In genomic region chr1:93817819-93818569, GRCh38 we compare ENCODE assay signal across 11 cellular contexts.
DNase-seq lines count a peak whose midpoint lies in the region; FAIRE-seq and TF ChIP-seq lines count a peak whose summit lies in the region.
"Had no signal": no experiment of that assay in that cellular context is flagged by ENCODE, and none has a peak within 500 bp of the region (broad histone marks: within the 10 kb centered on the region; RNA-seq: fewer than 3 reads in every experiment).

No MANE protein-coding gene starts in this region.

- H3K79me2 ChIP-seq in keratinocyte (ENCODE audit: control insufficient read depth, insufficient read depth, low read length), result peaks cover 5% of the 10 kb centered on the region

- H3K4me3 ChIP-seq in keratinocyte (ENCODE audit: control insufficient read depth in 2 of 3, extremely low read depth in 1 of 3, insufficient read depth in 2 of 3, low read depth in 1 of 3, low read length in 3 of 3), result no peak overlapping the region

- peaks cover 22% of the 10 kb centered on the region for H3K4me1 Mint-ChIP-seq in activated naive CD4-positive, alpha-beta T cell treated with anti-CD3 and anti-CD28 coated beads for 36 hours (ENCODE audit: low read depth)
- H3K4me1 Mint-ChIP-seq in type B pancreatic cell (ENCODE audit: unreplicated experiment), result peaks cover 59% of the 10 kb centered on the region

- H3K36me3 Mint-ChIP-seq in activated naive CD4-positive, alpha-beta T cell treated with anti-CD3 and anti-CD28 coated beads for 36 hours (ENCODE audit: low read depth), result no peaks in the 10 kb centered on the region
- H3K36me3 Mint-ChIP-seq in type B pancreatic cell, result no peaks in the 10 kb centered on the region

- H3K4me1 ChIP-seq in keratinocyte (ENCODE audit: control insufficient read depth, extremely low read depth, insufficient read depth, low read length), result peaks cover 78% of the 10 kb centered on the region

- no peaks in the 10 kb centered on the region for H3K36me3 ChIP-seq in keratinocyte (ENCODE audit: control insufficient read depth in 2 of 2, extremely low read depth in 1 of 2, insufficient read depth in 2 of 2, low read length in 2 of 2)

- H3K9me3 ChIP-seq in keratinocyte (ENCODE audit: control insufficient read depth, low read depth, low read length), result no peaks in the 10 kb centered on the region

- H3K27ac ChIP-seq in keratinocyte (ENCODE audit: control insufficient read depth, insufficient read depth, low read length), result peak overlapping the region; percentile 35

- no peak overlapping the region for H3K27ac Mint-ChIP-seq in activated naive CD4-positive, alpha-beta T cell treated with anti-CD3 and anti-CD28 coated beads for 36 hours
- H3K27ac Mint-ChIP-seq in type B pancreatic cell, result peak overlapping the region; percentile 67

- dilution Hi-C loops in keratinocyte (cut with MboI; ENCODE audit: extremely low pct_ligation_motif_present, low sequenced_read_pairs), result no loop called here

- TF ChIP-seq CTCF in keratinocyte (optimal IDR thresholded peaks at IDR 0.05 in 1 of 3, IDR thresholded peaks at IDR 0.05 in 1 of 3, conservative IDR thresholded peaks at IDR 0.05 in 1 of 3; ENCODE audit: extremely low read depth in 1 of 3, insufficient read depth in 2 of 3, low read length in 3 of 3) (no peak), type B pancreatic cell (conservative IDR thresholded peaks at IDR 0.05) (no peak)

- no peak overlapping the region for H3K4me3 Mint-ChIP-seq in activated naive CD4-positive, alpha-beta T cell treated with anti-CD3 and anti-CD28 coated beads for 36 hours
- peak overlapping the region; percentile 44 for H3K4me3 Mint-ChIP-seq in type B pancreatic cell

- intact Hi-C loops in activated naive CD4-positive, alpha-beta T cell treated with anti-CD3 and anti-CD28 coated beads for 36 hours (cut with micrococcal nuclease), result no loop called here

- H3K9ac ChIP-seq in keratinocyte (ENCODE audit: control insufficient read depth, extremely low read depth, insufficient read depth, low read length), result no peak overlapping the region

- H3K9me1 ChIP-seq in keratinocyte (ENCODE audit: control insufficient read depth, extremely low read depth, insufficient read depth, low read length), result no peaks in the 10 kb centered on the region

- peak; percentile 33 for DNase-seq in activated naive CD4-positive, alpha-beta T cell treated with anti-CD3 and anti-CD28 coated beads for 36 hours
- no peak for DNase-seq in activated naive CD4-positive, alpha-beta T cell treated with anti-CD3 and anti-CD28 coated beads, Interleukin-2, amount 50 U/mL, for 16 hours
- peak; percentile 61 for DNase-seq in activated CD8-positive, alpha-beta memory T cell treated with anti-CD3 and anti-CD28 coated beads for 24 hours
- peak; percentile 63 for DNase-seq in keratinocyte (ENCODE audit: low read depth, low spot score)
- DNase-seq in type B pancreatic cell (ENCODE audit: extremely low spot score, unreplicated experiment), result no peak
- no peak for DNase-seq in germinal center (ENCODE audit: low spot score)
- no peak for DNase-seq in NK-92 treated with Interleukin-12 subunit alpha and Interleukin-12 subunit beta, amount 100 ng/mL, for 24 hours (lab: John Stamatoyannopoulos, UW)
- no peak for DNase-seq in frontal cortex (ENCODE audit: low spot score in 2 of 2)

- H4K20me1 ChIP-seq in keratinocyte (ENCODE audit: control insufficient read depth, extremely low read depth, insufficient read depth, low read length), result no peaks in the 10 kb centered on the region

- CTCF ChIA-PET in activated naive CD4-positive, alpha-beta T cell treated with anti-CD3 and anti-CD28 coated beads for 36 hours (lab: Charles Lee), result interaction anchor here (0.8 to 7.6 kb wide), 4 partner anchors 26 to 513 kb away, joined by 3 to 188 read pairs (median 4); no protein-coding TSS in a partner anchor

- peak overlapping the region; percentile 5 for H3K4me2 ChIP-seq in keratinocyte (ENCODE audit: control insufficient read depth, extremely low read depth, insufficient read depth, low read depth, low read length)

- no peaks in the 10 kb centered on the region for H3K9me3 Mint-ChIP-seq in activated naive CD4-positive, alpha-beta T cell treated with anti-CD3 and anti-CD28 coated beads for 36 hours
- no peaks in the 10 kb centered on the region for H3K9me3 Mint-ChIP-seq in type B pancreatic cell
- H3K9me3 Mint-ChIP-seq: IgD-negative memory B cell had no signal

- no peaks in the 10 kb centered on the region for H3K27me3 ChIP-seq in keratinocyte (ENCODE audit: control insufficient read depth, extremely low read depth, insufficient read depth, low read length)

- FAIRE-seq in keratinocyte (lab: Jason Lieb, UNC), result peak; percentile 83
- no peak for FAIRE-seq in frontal cortex (lab: Jason Lieb, UNC)
- FAIRE-seq: endometrium, TTC549 had no signal

- H3K27me3 Mint-ChIP-seq in activated naive CD4-positive, alpha-beta T cell treated with anti-CD3 and anti-CD28 coated beads for 36 hours (ENCODE audit: low read depth), result no peaks in the 10 kb centered on the region
- no peaks in the 10 kb centered on the region for H3K27me3 Mint-ChIP-seq in type B pancreatic cell
- H3K27me3 Mint-ChIP-seq: IgD-negative memory B cell had no signal

- no peak overlapping the region for H2AFZ ChIP-seq in keratinocyte (ENCODE audit: control insufficient read depth, low read length)

Comparison
In these comparisons a context has a peak if more than half of its experiments do, and no peak if none do; other contexts are left out.
1. DNase-seq: peak in activated naive CD4-positive, alpha-beta T cell treated with anti-CD3 and anti-CD28 coated beads for 36 hours (single experiment), activated CD8-positive, alpha-beta memory T cell treated with anti-CD3 and anti-CD28 coated beads for 24 hours (single experiment) and keratinocyte (single experiment); none in activated naive CD4-positive, alpha-beta T cell treated with anti-CD3 and anti-CD28 coated beads, Interleukin-2, amount 50 U/mL, for 16 hours (single experiment), type B pancreatic cell (single experiment), germinal center (single experiment), NK-92 treated with Interleukin-12 subunit alpha and Interleukin-12 subunit beta, amount 100 ng/mL, for 24 hours (single experiment) and frontal cortex (0 of 2).